21 cellular contexts compared by ENCODE assay signal in genomic region chr11:124274000-124274399, GRCh38. TPM values are rescaled to one million over a fixed set of nuclear protein-coding genes. Genes with fewer than 3 reads are reported as not detected.
A peak's percentile ranks its signal among the peaks of the same experiment; 100 is the strongest.
DNase-seq lines count a peak whose midpoint lies in the region; ATAC-seq and TF ChIP-seq lines count a peak whose summit lies in the region.
"Had no signal": no experiment of that assay in that cellular context is flagged by ENCODE, and none has a peak within 500 bp of the region (broad histone marks: within the 10 kb centered on the region; RNA-seq: fewer than 3 reads in every experiment).

No MANE protein-coding gene starts in this region.

- 69% methylated on average over 2 of the region's 2 CpGs; no CpG with 5 or more reads in 1 of the 2 donors for WGBS in transverse colon (ENCODE audit: low coverage in 1 of 2), 2 donors

- no peaks in the 10 kb centered on the region for H3K27me3 ChIP-seq in iPS-20b (ENCODE audit: insufficient read depth, low read length)
- no peaks in the 10 kb centered on the region for H3K27me3 ChIP-seq in transverse colon
- H3K27me3 ChIP-seq: BLaER1 had no signal

- H3K4me1 ChIP-seq in iPS-20b (ENCODE audit: insufficient read depth, low read length) (peaks cover 16% of the 10 kb centered on the region; the same call in 1 of the 2 replicates), mucosa of descending colon (ENCODE audit: low read depth) (no peaks in the 10 kb centered on the region), transverse colon (peaks cover 0 to 22% (median 7%) of the 10 kb centered on the region in 4 donors)

- peak overlapping the region; percentile 41 for H3K4me3 ChIP-seq in iPS-20b (ENCODE audit: low read length)
- H3K4me3 ChIP-seq in mucosa of descending colon: no peak overlapping the region
- no peak overlapping the region for H3K4me3 ChIP-seq in transverse colon
- H3K4me3 ChIP-seq: BLaER1, GM12878, GM23248 had no signal

- peak; percentile 81 for ATAC-seq in mucosa of descending colon
- no peak for ATAC-seq in GM19397 (IDR thresholded peaks at IDR 0.05; ENCODE audit: unreplicated experiment)
- ATAC-seq in GM19455 (IDR thresholded peaks at IDR 0.05; ENCODE audit: unreplicated experiment): no peak
- ATAC-seq: GM12878, HCT116 had no signal

- TF ChIP-seq POLR2A in transverse colon (IDR thresholded peaks at IDR 0.05): no peak

- no peak overlapping the region for H3K9ac ChIP-seq in iPS-20b (ENCODE audit: low read depth, low read length)
- H3K9ac ChIP-seq: BLaER1, GM23248 had no signal

- in situ Hi-C loops in transverse colon (cut with MboI; ENCODE audit: low pct_ligation_motif_present in 1 of 4, low pct_unique_long_range_greater_than_20kb in 1 of 4, low sequenced_read_pairs in 3 of 4): no loop called here

- no peak for TF ChIP-seq CTCF in mucosa of descending colon (IDR thresholded peaks at IDR 0.05)
- TF ChIP-seq CTCF in transverse colon (IDR thresholded peaks at IDR 0.05): no peak

- no peak for TF ChIP-seq EP300 in transverse colon (IDR thresholded peaks at IDR 0.05; ENCODE audit: low read depth)

- H3K9me3 ChIP-seq in iPS-20b (ENCODE audit: insufficient read depth, low read depth, low read length) (no peaks in the 10 kb centered on the region), mucosa of descending colon (no peaks in the 10 kb centered on the region), transverse colon (no peaks in the 10 kb centered on the region)
- H3K9me3 ChIP-seq: BLaER1 had no signal

- DNase-seq in NCI-H526 treated with DMSO at 0.1 percent for 48 hours (lab: John Stamatoyannopoulos, UW) (peak; percentile 26), NCI-H526 (lab: John Stamatoyannopoulos, UW) (no peak), mucosa of descending colon (peak in 1 of 3 donors; percentile 13), transverse colon (no peak), GDM1 (lab: John Stamatoyannopoulos, UW) (no peak)
- DNase-seq: CD4-positive, CD25-positive, alpha-beta regulatory T cell; COR-L47; DMS153; DND-41; GM23248; H9 had no signal

- H3K36me3 ChIP-seq in iPS-20b (ENCODE audit: insufficient read depth, low read depth, low read length): no peaks in the 10 kb centered on the region
- no peaks in the 10 kb centered on the region for H3K36me3 ChIP-seq in mucosa of descending colon (ENCODE audit: low read depth)
- H3K36me3 ChIP-seq in transverse colon: no peaks in the 10 kb centered on the region
- H3K36me3 ChIP-seq: BLaER1 had no signal

- H3K27ac ChIP-seq in iPS-20b (ENCODE audit: low read length) (no peak overlapping the region), transverse colon (peak overlapping the region in 3 of 4 donors; percentile 33 to 49 (median 47))
- H3K27ac ChIP-seq: 22Rv1, BLaER1, C4-2B, GM23248 had no signal

- intact Hi-C loops in mucosa of descending colon (cut with DNase I, micrococcal nuclease): no loop called here
- intact Hi-C loops in transverse colon (cut with DNase I; ENCODE audit: low total_unique reads): no loop called here

RNA-seq across cellular contexts. Expression of gene OR8G5, which starts 17.8 kb away (rescaled TPM):
- total RNA-seq in mucosa of descending colon: not detected
- total RNA-seq in transverse colon: under 1 TPM in 1 of 4 donors, not detected in 3; 0.41 TPM
- total RNA-seq: B cell; CD4-positive, CD25-positive, alpha-beta regulatory T cell; GM12878; GM23248; H4; H9 had no signal

RNA-seq across cellular contexts. Expression of gene OR8G1, which starts 33.1 kb away (rescaled TPM):
- not detected for total RNA-seq in mucosa of descending colon
- under 1 TPM in 1 of 4 donors, not detected in 3; under 0.01 TPM for total RNA-seq in transverse colon
- total RNA-seq: B cell; CD4-positive, CD25-positive, alpha-beta regulatory T cell; GM12878; GM23248; H4; H9 had no signal

RNA-seq across cellular contexts. Expression of gene OR8D1, which starts 39.7 kb away (rescaled TPM):
- under 1 TPM in 1 of 3 donors, not detected in 2; 0.29 TPM for total RNA-seq in mucosa of descending colon
- total RNA-seq in transverse colon: under 1 TPM in 1 of 4 donors, not detected in 3; 0.82 TPM
- total RNA-seq: B cell; CD4-positive, CD25-positive, alpha-beta regulatory T cell; GM12878; GM23248; H4; H9 had no signal

RNA-seq across cellular contexts. Expression of gene OR8D2, which starts 46.0 kb away (rescaled TPM):
- total RNA-seq in mucosa of descending colon (not detected), transverse colon (not detected)
- total RNA-seq: B cell; CD4-positive, CD25-positive, alpha-beta regulatory T cell; GM12878; GM23248; H4; H9 had no signal
